In the genomic region with DNA sequence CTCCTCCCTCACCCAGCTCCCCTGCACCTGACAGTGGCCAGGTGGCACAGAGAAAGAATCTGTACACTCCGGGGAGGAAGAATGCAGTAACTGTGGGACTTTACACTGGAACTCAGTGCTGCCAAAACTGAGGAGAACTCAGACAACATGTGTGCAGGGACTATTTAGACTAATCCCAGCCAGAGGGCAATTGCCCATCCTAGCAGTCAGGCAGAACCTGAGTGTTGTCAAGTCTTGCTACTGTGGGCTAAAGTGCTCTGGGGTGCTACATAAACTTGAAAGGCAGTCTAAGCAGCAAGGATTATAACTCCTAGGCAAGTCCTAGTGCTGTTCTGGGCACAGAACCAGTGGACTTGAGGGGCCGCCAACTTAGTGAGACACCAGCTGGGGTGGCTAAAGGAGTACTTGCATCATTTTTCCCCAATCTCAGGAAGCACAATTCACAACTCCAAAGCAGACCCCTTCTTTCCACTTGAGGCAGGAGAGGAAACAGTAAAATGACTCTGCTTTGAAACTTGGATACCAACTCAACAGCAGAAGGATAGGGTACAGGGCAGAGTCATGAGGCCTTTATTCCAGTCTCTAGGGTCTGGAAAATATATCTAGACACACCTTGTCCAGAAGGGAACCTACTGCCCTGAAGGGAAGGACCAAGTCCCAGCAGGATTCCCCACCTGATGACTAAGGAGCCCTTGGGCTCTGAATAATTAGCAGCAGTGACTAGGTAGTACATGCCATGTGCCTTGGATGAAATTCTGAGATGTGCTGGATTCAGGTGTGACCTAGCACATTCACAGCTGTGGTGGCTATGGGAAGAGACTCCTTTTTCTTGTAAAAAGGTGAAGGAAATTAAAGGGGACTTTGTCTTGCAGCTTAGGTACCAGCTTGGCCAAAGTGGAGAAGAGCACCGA, we compare ENCODE assay signal across 29 cellular contexts.
DNase-seq lines count a peak whose midpoint lies in the region; ATAC-seq and TF ChIP-seq lines count a peak whose summit lies in the region.
"Had no signal": no experiment of that assay in that cellular context is flagged by ENCODE, and none has a peak within 500 bp of the region (broad histone marks: within the 10 kb centered on the region; RNA-seq: fewer than 3 reads in every experiment).

No MANE protein-coding gene starts in this region.

- TF ChIP-seq CTCF in heart right ventricle (IDR thresholded peaks at IDR 0.05) (no peak), fibroblast of pulmonary artery (IDR thresholded peaks at IDR 0.05; ENCODE audit: low read length, missing control alignments) (no peak), osteoblast (IDR thresholded peaks at IDR 0.05; ENCODE audit: extremely low read depth, low read depth, low read length) (no peak)

- no peak overlapping the region for H3K27ac ChIP-seq in heart right ventricle
- H3K27ac ChIP-seq in osteoblast (ENCODE audit: low read depth, low read length): no peak overlapping the region
- H3K27ac ChIP-seq: gastroesophageal sphincter, neural progenitor cell, sigmoid colon, SJCRH30, thyroid gland, vagina, VCaP had no signal

- no peak overlapping the region for H2AFZ ChIP-seq in osteoblast (ENCODE audit: low read length)

- H3K79me2 ChIP-seq in osteoblast (ENCODE audit: insufficient read depth, low read length): no peaks in the 10 kb centered on the region

- H3K27me3 ChIP-seq in heart right ventricle (no peaks in the 10 kb centered on the region), osteoblast (ENCODE audit: insufficient read depth, low read length) (no peaks in the 10 kb centered on the region)
- H3K27me3 ChIP-seq: neural progenitor cell, sigmoid colon, SJCRH30, thyroid gland, vagina had no signal

- intact Hi-C loops in left cardiac atrium (cut with DNase I): no loop called here
- intact Hi-C loops in heart right ventricle (cut with DNase I): no loop called here

- no peaks in the 10 kb centered on the region for H4K20me1 ChIP-seq in osteoblast (ENCODE audit: insufficient read depth, low read length)

- H3K36me3 ChIP-seq in heart right ventricle (no peaks in the 10 kb centered on the region), osteoblast (ENCODE audit: insufficient read depth, low read length) (no peaks in the 10 kb centered on the region)
- H3K36me3 ChIP-seq: gastroesophageal sphincter, HAP-1, neural progenitor cell, sigmoid colon, SJCRH30, thyroid gland, vagina had no signal

- DNase-seq in left cardiac atrium (peak; percentile 18), heart right ventricle (no peak), astrocyte of the hippocampus (ENCODE audit: low read depth, low spot score) (peak; percentile 9), fibroblast of pulmonary artery (ENCODE audit: low read depth) (peak; percentile 21), osteoblast (ENCODE audit: insufficient read length, low spot score, missing footprints) (peak; percentile 5), SIG-M5 (lab: John Stamatoyannopoulos, UW) (no peak)
- DNase-seq in central memory CD4-positive, alpha-beta T cell: no peak
- DNase-seq: activated CD4-positive, alpha-beta T cell treated with anti-CD3 and anti-CD28 coated beads for 36 hours; activated naive CD4-positive, alpha-beta T cell treated with anti-CD3 and anti-CD28 coated beads, Interleukin-2, amount 50 U/mL, for 16 hours; Calu3; DND-41; effector CD4-positive, alpha-beta T cell; GF-D8; hippocampal formation; NCI-H1092 treated with DMSO at 0.1 percent for 48 hours; NCI-H1930; NCI-H526 treated with DMSO at 0.1 percent for 48 hours; sigmoid colon; stimulated activated CD4-positive, alpha-beta T cell treated with anti-CD3 and anti-CD28 coated beads, Interleukin-4, amount 100 ng/mL, for 1 hour; T-helper 9 cell; thyroid gland had no signal

- WGBS in heart right ventricle, 2 donors: 81 to 83% methylated on average over 3 of the region's 3 CpGs

- H3K4me3 ChIP-seq in heart right ventricle (no peak overlapping the region), fibroblast of pulmonary artery (replicated peaks; ENCODE audit: low read depth, low read length) (no peak overlapping the region), osteoblast (ENCODE audit: insufficient read depth, low read length) (no peak overlapping the region)
- H3K4me3 ChIP-seq: gastroesophageal sphincter, HAP-1, neural progenitor cell, sigmoid colon, SJCRH30, thyroid gland, vagina had no signal

- no peak for ATAC-seq in left cardiac atrium
- no peak for ATAC-seq in heart right ventricle
- ATAC-seq in HG02885 (IDR thresholded peaks at IDR 0.05; ENCODE audit: poor library complexity, unreplicated experiment): no peak
- ATAC-seq: activated CD4-positive, alpha-beta T cell treated with anti-CD3 and anti-CD28 coated beads for 36 hours; activated T-helper 17 cell treated with anti-CD3 and anti-CD28 coated beads, Interleukin-2, amount 50 U/mL, for 72 hours; gastroesophageal sphincter had no signal

- H3K9me3 ChIP-seq in heart right ventricle (no peaks in the 10 kb centered on the region), osteoblast (ENCODE audit: low read depth, low read length) (no peaks in the 10 kb centered on the region)
- H3K9me3 ChIP-seq: gastroesophageal sphincter, HAP-1, sigmoid colon, SJCRH30, thyroid gland, vagina had no signal

- H3K4me1 ChIP-seq in heart right ventricle (no peaks in the 10 kb centered on the region), osteoblast (ENCODE audit: insufficient read depth, low read length) (no peaks in the 10 kb centered on the region)
- H3K4me1 ChIP-seq: gastroesophageal sphincter, HAP-1, neural progenitor cell, sigmoid colon, SJCRH30, thyroid gland, vagina had no signal

- no peak overlapping the region for H3K4me2 ChIP-seq in osteoblast (ENCODE audit: insufficient read depth, low read length)
- H3K4me2 ChIP-seq: neural progenitor cell had no signal

Comparison
In these comparisons a context has a peak if more than half of its experiments do, and no peak if none do; other contexts are left out.
1. DNase-seq: peak in left cardiac atrium (single experiment), astrocyte of the hippocampus (single experiment), fibroblast of pulmonary artery (single experiment) and osteoblast (single experiment); none in heart right ventricle (0 of 2), central memory CD4-positive, alpha-beta T cell (single experiment) and SIG-M5 (single experiment).